Comparison of ENCODE assay signal across 1 cellular context in genomic region chr20:50292324-50293243, GRCh38.
A peak's percentile ranks its signal among the peaks of the same experiment; 100 is the strongest.
TF ChIP-seq lines count a peak whose summit lies in the region.

No MANE protein-coding gene starts in this region.

TF ChIP-seq in K562, 482 proteins besides CTCF, POLR2A, EP300 and RAD21 (continued from another document and continues in another):
- TF ChIP-seq PRPF4 (IDR thresholded peaks at IDR 0.05; ENCODE audit: insufficient read depth, low read depth, low read length, poor library complexity, severe bottlenecking) = no peak
- no peak for TF ChIP-seq KLF1 (tag; IDR thresholded peaks at IDR 0.05)
- no peak for TF ChIP-seq NCOA6 (IDR thresholded peaks at IDR 0.05)
- TF ChIP-seq THRAP3 (IDR thresholded peaks at IDR 0.05; ENCODE audit: borderline replicate concordance) = no peak
- TF ChIP-seq ZBTB11 (CRISPR knock-in tag; IDR thresholded peaks at IDR 0.05) = peak in 1 of 3 experiments; percentile 88; a peak in 2 of 6 replicates
- TF ChIP-seq RFX1 (IDR thresholded peaks at IDR 0.05) = no peak
- TF ChIP-seq ZNF23 (CRISPR knock-in tag; IDR thresholded peaks at IDR 0.05) = no peak
- no peak for TF ChIP-seq PHTF2 (CRISPR knock-in tag; IDR thresholded peaks at IDR 0.05)
- TF ChIP-seq EGR1 (conservative IDR thresholded peaks at IDR 0.05) = peak; percentile 95
- no peak for TF ChIP-seq SRSF3 (IDR thresholded peaks at IDR 0.05; ENCODE audit: insufficient read depth, low read length)
- TF ChIP-seq RBM17 (IDR thresholded peaks at IDR 0.05; ENCODE audit: borderline replicate concordance, low read depth, low read length) = no peak
- no peak for TF ChIP-seq ZNF174 (CRISPR knock-in tag; IDR thresholded peaks at IDR 0.05)
- TF ChIP-seq, protein P1, sequence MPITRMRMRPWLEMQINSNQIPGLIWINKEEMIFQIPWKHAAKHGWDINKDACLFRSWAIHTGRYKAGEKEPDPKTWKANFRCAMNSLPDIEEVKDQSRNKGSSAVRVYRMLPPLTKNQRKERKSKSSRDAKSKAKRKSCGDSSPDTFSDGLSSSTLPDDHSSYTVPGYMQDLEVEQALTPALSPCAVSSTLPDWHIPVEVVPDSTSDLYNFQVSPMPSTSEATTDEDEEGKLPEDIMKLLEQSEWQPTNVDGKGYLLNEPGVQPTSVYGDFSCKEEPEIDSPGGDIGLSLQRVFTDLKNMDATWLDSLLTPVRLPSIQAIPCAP (CRISPR knock-in tag; IDR thresholded peaks at IDR 0.05; ENCODE audit: borderline replicate concordance) = no peak; the same call in 1 of the 2 replicates
- TF ChIP-seq ZNF311 (CRISPR knock-in tag; IDR thresholded peaks at IDR 0.05) = no peak
- TF ChIP-seq SREBF1 (IDR thresholded peaks at IDR 0.05; ENCODE audit: borderline replicate concordance, low read depth, low read length) = 0 out of 2 replicates have a peak, but pooled peaks have one; percentile 29
- peak; percentile 97 for TF ChIP-seq SMARCC2 (IDR thresholded peaks at IDR 0.05; ENCODE audit: low read depth)
- peak; percentile 87 for TF ChIP-seq ZNF766 (CRISPR knock-in tag; conservative IDR thresholded peaks at IDR 0.05)
- TF ChIP-seq RBM15 (IDR thresholded peaks at IDR 0.05; ENCODE audit: insufficient read depth, low read length) = no peak
- no peak for TF ChIP-seq ZNF77 (CRISPR knock-in tag; IDR thresholded peaks at IDR 0.05)
- no peak for TF ChIP-seq PBX2 (CRISPR knock-in tag; IDR thresholded peaks at IDR 0.05; ENCODE audit: low read depth)
- no peak; the same call in 1 of the 2 replicates for TF ChIP-seq PBX2 (tag; conservative IDR thresholded peaks at IDR 0.05; ENCODE audit: low read depth)
- TF ChIP-seq ZBTB7A (IDR thresholded peaks at IDR 0.05; ENCODE audit: borderline replicate concordance, control insufficient read depth, low read depth, low read length) = peak; percentile 100
- TF ChIP-seq GABPA (tag; conservative IDR thresholded peaks at IDR 0.05; ENCODE audit: low read depth) = peak; percentile 82
- peak; percentile 83; the same call in 1 of the 2 replicates for TF ChIP-seq CC2D1A (IDR thresholded peaks at IDR 0.05)
- no peak for TF ChIP-seq ZFP30 (CRISPR knock-in tag; IDR thresholded peaks at IDR 0.05; ENCODE audit: borderline replicate concordance)
- TF ChIP-seq MXI1 (IDR thresholded peaks at IDR 0.05; ENCODE audit: low read depth, low read length) = peak; percentile 46; the same call in 1 of the 2 replicates
- peak; percentile 67 for TF ChIP-seq CREB1 (IDR thresholded peaks at IDR 0.05)
- TF ChIP-seq CREB1 (CRISPR knock-in tag; IDR thresholded peaks at IDR 0.05) = peak; percentile 86
- TF ChIP-seq IRF2 (CRISPR knock-in tag; IDR thresholded peaks at IDR 0.05) = no peak
- TF ChIP-seq ZNF830 (CRISPR knock-in tag; IDR thresholded peaks at IDR 0.05) = no peak
- no peak for TF ChIP-seq RFX5 (IDR thresholded peaks at IDR 0.05; ENCODE audit: low read depth, low read length)
- TF ChIP-seq MEF2D (tag; conservative IDR thresholded peaks at IDR 0.05; ENCODE audit: low read depth) = peak; percentile 72; the same call in 1 of the 2 replicates
- no peak for TF ChIP-seq NCOA4 (IDR thresholded peaks at IDR 0.05; ENCODE audit: partially characterized antibody)
- no peak for TF ChIP-seq MED1 (CRISPR knock-in tag; IDR thresholded peaks at IDR 0.05; ENCODE audit: borderline replicate concordance)
- TF ChIP-seq, protein P2, sequence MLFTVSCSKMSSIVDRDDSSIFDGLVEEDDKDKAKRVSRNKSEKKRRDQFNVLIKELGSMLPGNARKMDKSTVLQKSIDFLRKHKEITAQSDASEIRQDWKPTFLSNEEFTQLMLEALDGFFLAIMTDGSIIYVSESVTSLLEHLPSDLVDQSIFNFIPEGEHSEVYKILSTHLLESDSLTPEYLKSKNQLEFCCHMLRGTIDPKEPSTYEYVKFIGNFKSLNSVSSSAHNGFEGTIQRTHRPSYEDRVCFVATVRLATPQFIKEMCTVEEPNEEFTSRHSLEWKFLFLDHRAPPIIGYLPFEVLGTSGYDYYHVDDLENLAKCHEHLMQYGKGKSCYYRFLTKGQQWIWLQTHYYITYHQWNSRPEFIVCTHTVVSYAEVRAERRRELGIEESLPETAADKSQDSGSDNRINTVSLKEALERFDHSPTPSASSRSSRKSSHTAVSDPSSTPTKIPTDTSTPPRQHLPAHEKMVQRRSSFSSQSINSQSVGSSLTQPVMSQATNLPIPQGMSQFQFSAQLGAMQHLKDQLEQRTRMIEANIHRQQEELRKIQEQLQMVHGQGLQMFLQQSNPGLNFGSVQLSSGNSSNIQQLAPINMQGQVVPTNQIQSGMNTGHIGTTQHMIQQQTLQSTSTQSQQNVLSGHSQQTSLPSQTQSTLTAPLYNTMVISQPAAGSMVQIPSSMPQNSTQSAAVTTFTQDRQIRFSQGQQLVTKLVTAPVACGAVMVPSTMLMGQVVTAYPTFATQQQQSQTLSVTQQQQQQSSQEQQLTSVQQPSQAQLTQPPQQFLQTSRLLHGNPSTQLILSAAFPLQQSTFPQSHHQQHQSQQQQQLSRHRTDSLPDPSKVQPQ (CRISPR knock-in tag; IDR thresholded peaks at IDR 0.05; ENCODE audit: borderline replicate concordance) = no peak; the same call in 1 of the 2 replicates
- TF ChIP-seq ZNF121 (CRISPR knock-in tag; conservative IDR thresholded peaks at IDR 0.05) = no peak
- no peak for TF ChIP-seq KLF10 (CRISPR knock-in tag; IDR thresholded peaks at IDR 0.05)
- TF ChIP-seq MAZ (CRISPR knock-in tag; conservative IDR thresholded peaks at IDR 0.05 in 1 of 2, IDR thresholded peaks at IDR 0.05 in 1 of 2) = peak; percentile 94 to 97
- TF ChIP-seq BCL6 (CRISPR knock-in tag; IDR thresholded peaks at IDR 0.05) = no peak; the same call in none of the 2 replicates
- no peak for TF ChIP-seq BRF1 (IDR thresholded peaks at IDR 0.05; ENCODE audit: borderline replicate concordance, extremely low read depth, insufficient read length)
- no peak for TF ChIP-seq POLR2AphosphoS2 (IDR thresholded peaks at IDR 0.05; ENCODE audit: low read length)
- TF ChIP-seq TFAM (CRISPR knock-in tag; conservative IDR thresholded peaks at IDR 0.05) = no peak
- peak; percentile 98 for TF ChIP-seq MAFK (IDR thresholded peaks at IDR 0.05; ENCODE audit: low read length)
- no peak for TF ChIP-seq COPS2 (conservative IDR thresholded peaks at IDR 0.05)
- TF ChIP-seq KLF6 (CRISPR knock-in tag; IDR thresholded peaks at IDR 0.05; ENCODE audit: borderline replicate concordance) = peak; percentile 75; the same call in 1 of the 2 replicates
- no peak for TF ChIP-seq MTF1 (CRISPR knock-in tag; IDR thresholded peaks at IDR 0.05; ENCODE audit: borderline replicate concordance)
- TF ChIP-seq MAFF (IDR thresholded peaks at IDR 0.05; ENCODE audit: low read length) = peak; percentile 98
- peak; percentile 39; the same call in 1 of the 2 replicates for TF ChIP-seq ZBTB26 (CRISPR knock-in tag; IDR thresholded peaks at IDR 0.05)
- peak; percentile 99 for TF ChIP-seq HMGN3 (IDR thresholded peaks at IDR 0.05; ENCODE audit: borderline replicate concordance, extremely low read depth, insufficient read length, low read depth, low read length)
- no peak for TF ChIP-seq ZNF12 (CRISPR knock-in tag; IDR thresholded peaks at IDR 0.05)
- peak; percentile 91; the same call in 1 of the 2 replicates for TF ChIP-seq LCOR (CRISPR knock-in tag; IDR thresholded peaks at IDR 0.05)
- TF ChIP-seq ILF3 (IDR thresholded peaks at IDR 0.05; ENCODE audit: borderline replicate concordance) = no peak
- TF ChIP-seq ZNF41 (CRISPR knock-in tag; conservative IDR thresholded peaks at IDR 0.05) = peak; percentile 19; the same call in 1 of the 2 replicates
- TF ChIP-seq ZNF609 (CRISPR knock-in tag; IDR thresholded peaks at IDR 0.05; ENCODE audit: borderline replicate concordance) = no peak
- no peak for TF ChIP-seq NFATC3 (IDR thresholded peaks at IDR 0.05)
- no peak for TF ChIP-seq ZNF143 (CRISPR knock-in tag; IDR thresholded peaks at IDR 0.05)
- TF ChIP-seq GTF2E2 (tag; IDR thresholded peaks at IDR 0.05) = no peak
- TF ChIP-seq ZBTB9 (CRISPR knock-in tag; IDR thresholded peaks at IDR 0.05) = peak; percentile 92
- no peak for TF ChIP-seq STAT5B (CRISPR knock-in tag; IDR thresholded peaks at IDR 0.05)
